8 cellular contexts compared by ENCODE assay signal in the genomic region with DNA sequence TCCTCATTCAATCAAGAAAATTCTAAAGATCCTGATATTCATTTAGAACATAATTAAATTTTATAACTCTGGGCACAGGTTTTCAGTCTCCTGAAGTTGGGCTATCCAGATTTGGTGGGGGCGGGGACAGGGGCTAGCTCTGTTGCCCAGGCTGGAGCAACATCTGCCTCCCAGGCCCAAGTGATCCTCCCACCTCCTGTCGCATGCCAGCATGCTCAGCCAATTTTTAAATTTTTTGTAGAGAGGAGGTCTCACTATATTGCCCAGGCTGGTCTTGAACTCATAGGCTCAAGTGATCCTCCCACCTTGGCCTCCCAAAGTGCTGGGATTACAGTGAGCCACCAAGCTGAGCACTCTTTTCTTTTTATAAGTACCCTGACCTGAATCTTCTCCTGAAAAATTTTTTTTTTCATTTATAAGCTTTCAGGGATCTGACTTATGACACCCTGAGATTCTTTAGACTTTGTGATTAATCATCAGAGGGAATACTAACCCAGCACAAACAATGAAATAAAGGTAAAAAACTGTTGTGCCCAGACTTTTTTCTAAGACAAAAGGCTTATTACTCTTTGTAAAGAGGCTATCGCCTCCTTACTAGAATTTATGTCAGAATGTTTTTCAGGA.
A peak's percentile ranks its signal among the peaks of the same experiment; 100 is the strongest.
DNase-seq lines count a peak whose midpoint lies in the region; ATAC-seq and TF ChIP-seq lines count a peak whose summit lies in the region.

No MANE protein-coding gene starts in this region.

- H3K4me3 ChIP-seq in Karpas-422 (ENCODE audit: low read length) (peak overlapping the region; percentile 49), adipocyte (ENCODE audit: low read length) (peak overlapping the region; percentile 76)

- TF ChIP-seq CTCF in 22Rv1 (IDR thresholded peaks at IDR 0.05), result no peak

- peak overlapping the region; percentile 42; the same call in 1 of the 2 replicates for H3K9ac ChIP-seq in Karpas-422 (ENCODE audit: low read length)
- H3K9ac ChIP-seq in adipocyte (ENCODE audit: low read length), result peak overlapping the region; percentile 89

- H3K27me3 ChIP-seq in Karpas-422 (ENCODE audit: low read length), result no peaks in the 10 kb centered on the region
- no peaks in the 10 kb centered on the region for H3K27me3 ChIP-seq in adipocyte (replicated peaks; ENCODE audit: control insufficient read depth, insufficient read depth, low read length)

- peaks cover 84% of the 10 kb centered on the region for H3K4me1 ChIP-seq in Karpas-422 (ENCODE audit: low read length)
- H3K4me1 ChIP-seq in adipocyte (ENCODE audit: control insufficient read depth, insufficient read depth, low read length), result peaks cover 71% of the 10 kb centered on the region

- H3K36me3 ChIP-seq in Karpas-422 (ENCODE audit: insufficient read depth, low read length) (no peaks in the 10 kb centered on the region), adipocyte (ENCODE audit: control insufficient read depth, insufficient read depth, low read length, severe bottlenecking) (no peaks in the 10 kb centered on the region)

- no peaks in the 10 kb centered on the region for H3K79me2 ChIP-seq in Karpas-422 (ENCODE audit: low read length)

- no peak for ATAC-seq in HG03521 (IDR thresholded peaks at IDR 0.05; ENCODE audit: unreplicated experiment)
- no peak for ATAC-seq in HG03432 (IDR thresholded peaks at IDR 0.05; ENCODE audit: unreplicated experiment)
- no peak for ATAC-seq in HG02840 (IDR thresholded peaks at IDR 0.05; ENCODE audit: low FRiP score, unreplicated experiment)

- DNase-seq in Karpas-422, result no peak
- no peak for DNase-seq in adipocyte (ENCODE audit: low read depth)
- peak; percentile 52 to 76 for DNase-seq in lung microvascular endothelial cell (ENCODE audit: low read depth in 2 of 2)
- DNase-seq in NCI-H1048 (lab: John Stamatoyannopoulos, UW), result no peak

- H2AFZ ChIP-seq in Karpas-422 (ENCODE audit: low read length), result no peak overlapping the region

- H3K27ac ChIP-seq in 22Rv1, result peak overlapping the region; percentile 61
- peak overlapping the region; percentile 81 for H3K27ac ChIP-seq in Karpas-422 (ENCODE audit: low read length)

- peak overlapping the region; percentile 71 for H3K4me2 ChIP-seq in Karpas-422 (ENCODE audit: low read depth, low read length, poor library complexity, severe bottlenecking)

- no peaks in the 10 kb centered on the region for H3K9me2 ChIP-seq in Karpas-422 (replicated peaks; ENCODE audit: insufficient read depth, low read length)

- no peaks in the 10 kb centered on the region for H4K20me1 ChIP-seq in Karpas-422 (ENCODE audit: insufficient read depth, low read depth, low read length)

- H3K9me3 ChIP-seq in Karpas-422 (ENCODE audit: low read length) (no peaks in the 10 kb centered on the region), adipocyte (ENCODE audit: control insufficient read depth, low read length) (no peaks in the 10 kb centered on the region)

Comparison
In these comparisons a context has a peak if more than half of its experiments do, and no peak if none do; other contexts are left out.
1. DNase-seq: peak in lung microvascular endothelial cell (2 of 2); none in Karpas-422 (single experiment), adipocyte (single experiment) and NCI-H1048 (single experiment).